In genomic region chr14:100606687-100607610, GRCh38 we compare ENCODE assay signal across 17 cellular contexts. TPM values are rescaled to one million over a fixed set of nuclear protein-coding genes. Genes with fewer than 3 reads are reported as not detected.
DNase-seq lines count a peak whose midpoint lies in the region; ATAC-seq, FAIRE-seq and TF ChIP-seq lines count a peak whose summit lies in the region.
"Had no signal": no experiment of that assay in that cellular context is flagged by ENCODE, and none has a peak within 500 bp of the region (broad histone marks: within the 10 kb centered on the region; RNA-seq: fewer than 3 reads in every experiment).

No MANE protein-coding gene starts in this region.

- H3K27ac Mint-ChIP-seq in natural killer cell treated with Interleukin-12 subunit alpha and Interleukin-12 subunit beta and Interleukin-15 and Interleukin-18, amount 100 ng/mL, for 72 hours: no peak overlapping the region
- H3K27ac Mint-ChIP-seq in natural killer cell: no peak overlapping the region
- H3K27ac Mint-ChIP-seq: GM23338 had no signal

- intact Hi-C loops in natural killer cell (cut with micrococcal nuclease) (no loop called here), K562 (cut with micrococcal nuclease) (no loop called here)

- H3K36me3 ChIP-seq in K562 (ENCODE audit: control insufficient read depth, insufficient read depth, low read length) (no peaks in the 10 kb centered on the region), neuronal stem cell (replicated peaks in 1 of 2; ENCODE audit: control insufficient read depth in 2 of 2, insufficient read depth in 2 of 2, low read length in 2 of 2) (no peaks in the 10 kb centered on the region)

- H3K9me3 ChIP-seq in K562 (replicated peaks; ENCODE audit: control insufficient read depth, insufficient read depth, low read depth, low read length) (no peaks in the 10 kb centered on the region), neuronal stem cell (replicated peaks in 1 of 2; ENCODE audit: control insufficient read depth in 2 of 2, insufficient read depth in 1 of 2, low read depth in 1 of 2, low read length in 2 of 2) (no peaks in the 10 kb centered on the region)

- no peak for TF ChIP-seq POLR2A in K562 (conservative IDR thresholded peaks at IDR 0.05)

- no peak for ATAC-seq in natural killer cell treated with Interleukin-12 subunit alpha and Interleukin-12 subunit beta and Interleukin-15 and Interleukin-18, amount 100 ng/mL, for 72 hours
- ATAC-seq in natural killer cell: no peak
- ATAC-seq in K562: peak; percentile 67
- ATAC-seq in GM18502 (IDR thresholded peaks at IDR 0.05; ENCODE audit: poor library complexity, unreplicated experiment): no peak
- no peak for ATAC-seq in HG02623 (IDR thresholded peaks at IDR 0.05; ENCODE audit: unreplicated experiment)
- ATAC-seq: PC-3 had no signal

- FAIRE-seq in K562 (lab: Jason Lieb, UNC): no peak

- H3K36me3 Mint-ChIP-seq in natural killer cell treated with Interleukin-12 subunit alpha and Interleukin-12 subunit beta and Interleukin-15 and Interleukin-18, amount 100 ng/mL, for 72 hours: peaks cover 9% of the 10 kb centered on the region
- peaks cover 3% of the 10 kb centered on the region for H3K36me3 Mint-ChIP-seq in natural killer cell

- H3K4me2 ChIP-seq in K562 (ENCODE audit: insufficient read depth, low read length): no peak overlapping the region
- H3K4me2 ChIP-seq in neuronal stem cell (ENCODE audit: insufficient read depth, low read length, poor library complexity, severe bottlenecking): no peak overlapping the region
- H3K4me2 ChIP-seq: GM23338 had no signal

- H3K79me1 ChIP-seq in neuronal stem cell (ENCODE audit: low read depth, low read length): peaks cover 2% of the 10 kb centered on the region

- peaks cover 5% of the 10 kb centered on the region for H3K9me3 Mint-ChIP-seq in natural killer cell treated with Interleukin-12 subunit alpha and Interleukin-12 subunit beta and Interleukin-15 and Interleukin-18, amount 100 ng/mL, for 72 hours
- H3K9me3 Mint-ChIP-seq in natural killer cell: peaks cover 0 to 2% of the 10 kb centered on the region in 2 donors

- POLR2A ChIA-PET in K562 (lab: Yijun Ruan, JAX): interaction anchor here (1.1 to 1.5 kb wide), 2 partner anchors 25 to 39 kb away, joined by 3 to 5 read pairs; no protein-coding TSS in a partner anchor

- H3K27me3 Mint-ChIP-seq in natural killer cell treated with Interleukin-12 subunit alpha and Interleukin-12 subunit beta and Interleukin-15 and Interleukin-18, amount 100 ng/mL, for 72 hours: peaks cover 10 to 15% of the 10 kb centered on the region in 2 donors
- H3K27me3 Mint-ChIP-seq in natural killer cell (ENCODE audit: low read depth in 2 of 2): peaks cover 4 to 34% of the 10 kb centered on the region in 2 donors

- in situ Hi-C loops in K562 (cut with MboI): no loop called here

- peak overlapping the region; percentile 59 for H3K18ac ChIP-seq in neuronal stem cell (ENCODE audit: low read length)

- H3K4ac ChIP-seq in neuronal stem cell (ENCODE audit: low read length): no peak overlapping the region

- H3K4me1 ChIP-seq in K562 (replicated peaks in 1 of 2; ENCODE audit: control insufficient read depth in 2 of 2, insufficient read depth in 2 of 2, low read length in 2 of 2): peaks cover 9 to 18% of the 10 kb centered on the region in 2 experiments; a peak in 3 of 5 replicates
- peaks cover 9 to 10% of the 10 kb centered on the region in 2 donors for H3K4me1 ChIP-seq in neuronal stem cell (ENCODE audit: control insufficient read depth in 2 of 2, insufficient read depth in 1 of 2, low read depth in 1 of 2, low read length in 2 of 2)

- H3K27me3 ChIP-seq in K562 (ENCODE audit: control insufficient read depth in 2 of 2, insufficient read depth in 2 of 2, low read length in 2 of 2): peaks cover 0 to 34% of the 10 kb centered on the region in 2 experiments; a peak in 2 of 5 replicates
- H3K27me3 ChIP-seq in neuronal stem cell (ENCODE audit: control insufficient read depth in 3 of 3, insufficient read depth in 3 of 3, low read depth in 1 of 3, low read length in 3 of 3): no peaks in the 10 kb centered on the region

- H3K9me1 ChIP-seq in K562 (ENCODE audit: control insufficient read depth, insufficient read depth, low read length): no peaks in the 10 kb centered on the region

- peak overlapping the region; percentile 32 for H2BK5ac ChIP-seq in neuronal stem cell (ENCODE audit: low read length)

- peak overlapping the region; percentile 88 for H2AK5ac ChIP-seq in neuronal stem cell (ENCODE audit: low read depth, low read length)

- no peak overlapping the region for H4K8ac ChIP-seq in neuronal stem cell (ENCODE audit: low read depth, low read length)

- peak overlapping the region; percentile 25 for H3K14ac ChIP-seq in neuronal stem cell (ENCODE audit: low read length)

- 29% methylated on average over 15 of the region's 15 CpGs for WGBS in K562 (ENCODE audit: insufficient coverage, low coverage, missing lambda C conversion rate)
- WGBS in neuronal stem cell (ENCODE audit: extremely low coverage in 2 of 2, insufficient read length in 2 of 2, insufficient replicate concordance in 1 of 2), 2 donors: no CpG with 5 or more reads among the region's 15 CpGs

- H2BK12ac ChIP-seq in neuronal stem cell (ENCODE audit: low read length): peak overlapping the region; percentile 59

- H2AFZ ChIP-seq in K562 (ENCODE audit: low read depth, low read length) (0 out of 2 replicates have a peak overlapping the region, but pooled peaks have one; percentile 74), neuronal stem cell (ENCODE audit: low read length) (peak overlapping the region; percentile 76)
- H2AFZ ChIP-seq: GM23338 had no signal

- CTCF ChIA-PET in K562 (lab: Yijun Ruan, JAX; ENCODE audit: low intra/inter-chr PET ratio): no interaction called here

- H2BK15ac ChIP-seq in neuronal stem cell (ENCODE audit: low read length): peak overlapping the region; percentile 77

- no peak overlapping the region for H3K4me3 Mint-ChIP-seq in natural killer cell treated with Interleukin-12 subunit alpha and Interleukin-12 subunit beta and Interleukin-15 and Interleukin-18, amount 100 ng/mL, for 72 hours
- no peak overlapping the region for H3K4me3 Mint-ChIP-seq in natural killer cell
- H3K4me3 Mint-ChIP-seq: CD8-positive, alpha-beta memory T cell; GM23338 had no signal

- no peak overlapping the region for H4K91ac ChIP-seq in neuronal stem cell (ENCODE audit: low read depth, low read length, poor library complexity)

- no peaks in the 10 kb centered on the region for H4K20me1 ChIP-seq in K562 (replicated peaks; ENCODE audit: control insufficient read depth, insufficient read depth, low read length)

- H3K27ac ChIP-seq in K562 (ENCODE audit: extremely low read depth, low read depth, low read length) (no peak overlapping the region), neuronal stem cell (replicated peaks; ENCODE audit: low read length) (no peak overlapping the region)

- H2BK120ac ChIP-seq in neuronal stem cell (ENCODE audit: low read depth, low read length): peak overlapping the region; percentile 87

- TF ChIP-seq CTCF in natural killer cell (IDR thresholded peaks at IDR 0.05) (no peak), K562 (IDR thresholded peaks at IDR 0.05 in 2 of 3, conservative IDR thresholded peaks at IDR 0.05 in 1 of 3; ENCODE audit: insufficient read depth in 2 of 3, low read depth in 1 of 3, low read length in 3 of 3) (no peak)

- no peak for TF ChIP-seq EP300 in K562 (IDR thresholded peaks at IDR 0.05; ENCODE audit: low read length)

- TF ChIP-seq RAD21 in K562 (CRISPR knock-in tag; conservative IDR thresholded peaks at IDR 0.05 in 1 of 2, IDR thresholded peaks at IDR 0.05 in 1 of 2): no peak

- DNase-seq in natural killer cell treated with Interleukin-12 subunit alpha and Interleukin-12 subunit beta and Interleukin-15 and Interleukin-18, amount 100 ng/mL, for 72 hours (ENCODE audit: low spot score): peak; percentile 49
- DNase-seq in natural killer cell: no peak
- DNase-seq in K562 (ENCODE audit: extremely low read depth in 1 of 4, low spot score in 3 of 4): peak in 1 of 4 experiments; percentile 38
- DNase-seq in neuronal stem cell (ENCODE audit: low spot score): no peak
- no peak for DNase-seq in stimulated activated CD4-positive, alpha-beta T cell treated with anti-CD3 and anti-CD28 coated beads, Interleukin-15, amount 100 ng/mL, for 24 hours
- DNase-seq: CD8-positive, alpha-beta memory T cell; DND-41; GDM1; MV-4-11; NCI-H146; NCI-H226; NCI-H526; NK-92 treated with Interleukin-12 subunit alpha and Interleukin-12 subunit beta, amount 100 ng/mL, for 24 hours; PC-3 had no signal

- H3K4me3 ChIP-seq in K562 (no peak overlapping the region), neuronal stem cell (ENCODE audit: low read length in 2 of 2) (no peak overlapping the region)
- H3K4me3 ChIP-seq: GM23338 had no signal

- no peaks in the 10 kb centered on the region for H3K4me1 Mint-ChIP-seq in natural killer cell treated with Interleukin-12 subunit alpha and Interleukin-12 subunit beta and Interleukin-15 and Interleukin-18, amount 100 ng/mL, for 72 hours (ENCODE audit: low read depth in 2 of 2)
- peaks cover 0 to 7% of the 10 kb centered on the region in 2 donors for H3K4me1 Mint-ChIP-seq in natural killer cell
- H3K4me1 Mint-ChIP-seq: CD8-positive, alpha-beta memory T cell had no signal

- no TSS peak for BruUV-seq in K562 (replicated peaks; lab: Mats Ljungman, UMichigan)

- peak overlapping the region; percentile 26 for H3K23ac ChIP-seq in neuronal stem cell (ENCODE audit: low read depth, low read length, poor library complexity)

- H3K79me2 ChIP-seq in K562 (ENCODE audit: control insufficient read depth, insufficient read depth, low read length): no peaks in the 10 kb centered on the region

- H3K9ac ChIP-seq in K562 (ENCODE audit: insufficient read depth in 1 of 2, low read depth in 2 of 2, low read length in 2 of 2): no peak overlapping the region
- no peak overlapping the region for H3K9ac ChIP-seq in neuronal stem cell (ENCODE audit: low read depth, low read length, poor library complexity)

RNA-seq across cellular contexts. Expression of gene BEGAIN, which starts 19.7 kb away (rescaled TPM):
- not detected for total RNA-seq in natural killer cell treated with Interleukin-12 subunit alpha and Interleukin-12 subunit beta and Interleukin-15 and Interleukin-18, amount 100 ng/mL, for 72 hours
- total RNA-seq in natural killer cell: 1 to 10 TPM in 1 of 3 donors, under 1 TPM in 1, not detected in 1; 0.11 to 1.3 TPM
- total RNA-seq in K562 (2011; cell fraction: chromatin; rRNA removed; ENCODE audit: low replicate concordance): 1.2 and 3.3 TPM in 2 replicates
- total RNA-seq in K562 (2011; cell fraction: nucleolus; rRNA removed): 0.53 and 2.2 TPM in 2 replicates
- total RNA-seq in K562 (2011; cell fraction: nucleoplasm; rRNA removed): 0.31 and 0.95 TPM in 2 replicates
- 0.20 and 0.68 TPM in 2 replicates for total RNA-seq in K562 (2014; rRNA removed)
- total RNA-seq in K562 (2014; rRNA removed; fragmentation: Illumina TruSeq; extraction: Trizol): 0.10 TPM in 1 of 2 replicates, not detected in the other
- 0.11 and 0.40 TPM in 2 replicates for total RNA-seq in K562 (2015; rRNA removed; fragmentation: Illumina TruSeq; extraction: Trizol)
- 0.55 and 1.1 TPM in 2 replicates for total RNA-seq in K562 (2021)
- 0.54 and 1.4 TPM in 2 replicates for polyA plus RNA-seq in K562 (2011; rRNA removed)
- 1.5 TPM in 2 replicates for polyA plus RNA-seq in K562 (2011; cell fraction: cytosol; rRNA removed)
- 5.2 and 5.3 TPM in 2 replicates for polyA plus RNA-seq in K562 (2011; cell fraction: nucleus; rRNA removed)
- 0.25 and 0.51 TPM in 2 replicates for polyA plus RNA-seq in K562 (2012)
- polyA plus RNA-seq in K562 (2014; fragmentation: Illumina TruSeq; extraction: Trizol): 0.07 and 0.50 TPM in 2 replicates
- not detected for polyA plus RNA-seq in K562 (2014; fragmentation: Nextera tagmentation; extraction: Ambion mirVana)
- polyA plus RNA-seq in K562 (2014; rRNA removed): 0.62 and 1.7 TPM in 2 replicates
- polyA minus RNA-seq in K562 (2011; rRNA and poly(A)+ RNA removed): 0.45 and 1.1 TPM in 2 replicates
- polyA minus RNA-seq in K562 (2011; cell fraction: cytosol; rRNA and poly(A)+ RNA removed): 0.86 and 2.7 TPM in 2 replicates
- 0.81 and 1.3 TPM in 2 replicates for polyA minus RNA-seq in K562 (2011; cell fraction: nucleus; rRNA and poly(A)+ RNA removed)
- polyA plus RNA-seq in neuronal stem cell (2013, experiment 1 of 2): 20.9 TPM
- polyA plus RNA-seq in neuronal stem cell (2013, experiment 2 of 2): 20.1 TPM
